ENCODE assay signal across 24 cellular contexts in genomic region chr16:66656547-66656946, GRCh38.
"Had no signal": no experiment of that assay in that cellular context is flagged by ENCODE, and none has a peak within 500 bp of the region (broad histone marks: within the 10 kb centered on the region; RNA-seq: fewer than 3 reads in every experiment).

No MANE protein-coding gene starts in this region.

- H3K36me3 ChIP-seq: heart left ventricle, prostate gland, stomach had no signal

- H3K4me1 ChIP-seq: prostate gland had no signal

- H3K27me3 ChIP-seq: heart left ventricle, stomach had no signal

- H3K27me3 Mint-ChIP-seq: type B pancreatic cell had no signal

- H3K27ac Mint-ChIP-seq: activated CD4-positive, alpha-beta memory T cell treated with anti-CD3 and anti-CD28 coated beads for 36 hours; activated CD4-positive, alpha-beta T cell treated with anti-CD3 and anti-CD28 coated beads for 36 hours; activated naive CD4-positive, alpha-beta T cell treated with anti-CD3 and anti-CD28 coated beads for 36 hours; activated T-helper 2 cell treated with anti-CD3 and anti-CD28 coated beads, Interferon-gamma antibody, Interleukin-2, Interleukin-4, amounts not matched to agents 10 μg/mL and 5 μg/mL and 100 μg/mL, durations not matched to agents 14 hours and 24 hours and 36 hours; endodermal cell; naive B cell; stimulated activated effector memory CD8-positive, alpha-beta T cell treated with anti-CD3 and anti-CD28 coated beads, Interleukin-12 subunit alpha, Interleukin-12 subunit beta, amount 100 ng/mL, for 72 hours; type B pancreatic cell; WTC11 had no signal

- DNase-seq: activated CD4-positive, alpha-beta memory T cell treated with anti-CD3 and anti-CD28 coated beads for 36 hours; activated CD4-positive, alpha-beta T cell treated with anti-CD3 and anti-CD28 coated beads for 36 hours; activated naive CD4-positive, alpha-beta T cell treated with anti-CD3 and anti-CD28 coated beads for 36 hours; activated T-cell treated with anti-CD3 and anti-CD28 coated beads, Interleukin-2, amount 50 U/mL, for 1 hour; endodermal cell; foreskin melanocyte; heart left ventricle; left ventricle myocardium superior; mesenchymal stem cell; mucosa of descending colon; naive B cell; right cardiac atrium; stimulated activated CD4-positive, alpha-beta T cell treated with anti-CD3 and anti-CD28 coated beads, Interleukin-4, amount 100 ng/mL, for 24 hours; stomach; SW 1271; T-helper 2 cell had no signal

- H3K9me3 ChIP-seq: heart left ventricle, mucosa of descending colon, prostate gland, stomach had no signal

- H3K4me3 Mint-ChIP-seq: activated CD4-positive, alpha-beta memory T cell treated with anti-CD3 and anti-CD28 coated beads for 36 hours; activated CD4-positive, alpha-beta T cell treated with anti-CD3 and anti-CD28 coated beads for 36 hours; activated naive CD4-positive, alpha-beta T cell treated with anti-CD3 and anti-CD28 coated beads for 36 hours; endodermal cell; naive B cell; neural crest cell; stimulated activated effector memory CD8-positive, alpha-beta T cell treated with anti-CD3 and anti-CD28 coated beads, Interleukin-12 subunit alpha, Interleukin-12 subunit beta, amount 100 ng/mL, for 72 hours; type B pancreatic cell; WTC11 had no signal

- H3K4me1 Mint-ChIP-seq: activated CD4-positive, alpha-beta T cell treated with anti-CD3 and anti-CD28 coated beads for 36 hours; stimulated activated effector memory CD8-positive, alpha-beta T cell treated with anti-CD3 and anti-CD28 coated beads, Interleukin-12 subunit alpha, Interleukin-12 subunit beta, amount 100 ng/mL, for 72 hours had no signal

- H3K36me3 Mint-ChIP-seq: activated CD4-positive, alpha-beta memory T cell treated with anti-CD3 and anti-CD28 coated beads for 36 hours; naive B cell; stimulated activated effector memory CD8-positive, alpha-beta T cell treated with anti-CD3 and anti-CD28 coated beads, Interleukin-12 subunit alpha, Interleukin-12 subunit beta, amount 100 ng/mL, for 72 hours; type B pancreatic cell; WTC11 had no signal

- H3K4me3 ChIP-seq: heart left ventricle, mucosa of descending colon, prostate gland, smooth muscle cell, stomach had no signal

- H3K9me3 Mint-ChIP-seq: activated CD4-positive, alpha-beta memory T cell treated with anti-CD3 and anti-CD28 coated beads for 36 hours; activated naive CD4-positive, alpha-beta T cell treated with anti-CD3 and anti-CD28 coated beads for 36 hours; activated T-helper 2 cell treated with anti-CD3 and anti-CD28 coated beads, Interferon-gamma antibody, Interleukin-2, Interleukin-4, amounts not matched to agents 10 μg/mL and 5 μg/mL and 100 μg/mL, durations not matched to agents 14 hours and 24 hours and 36 hours; endodermal cell; naive B cell; neural crest cell; stimulated activated effector memory CD8-positive, alpha-beta T cell treated with anti-CD3 and anti-CD28 coated beads, Interleukin-12 subunit alpha, Interleukin-12 subunit beta, amount 100 ng/mL, for 72 hours; type B pancreatic cell; WTC11 had no signal

- H3K27ac ChIP-seq: epithelial cell of prostate, heart left ventricle, prostate gland, stomach had no signal

- H3K4me2 ChIP-seq: smooth muscle cell had no signal
